In genomic region chr20:56117350-56117749, GRCh38 we compare ENCODE assay signal across 9 cellular contexts.
"Had no signal": no experiment of that assay in that cellular context is flagged by ENCODE, and none has a peak within 500 bp of the region (broad histone marks: within the 10 kb centered on the region; RNA-seq: fewer than 3 reads in every experiment).

No MANE protein-coding gene starts in this region.

- H3K4me1 ChIP-seq: HAP-1 had no signal

- DNase-seq: GM23248, GOT3, H7, HFFc6, IMR-90, KG1 had no signal

- H3K9me3 ChIP-seq: HAP-1 had no signal

- H3K36me3 ChIP-seq: HAP-1 had no signal

- H3K4me3 ChIP-seq: GM23248, HAP-1, K562 had no signal

- H3K27ac Mint-ChIP-seq: HFFc6 had no signal

- H2AFZ ChIP-seq: GM23248 had no signal

- H3K27ac ChIP-seq: GM23248 had no signal

- FAIRE-seq: K562 had no signal

- H3K9ac ChIP-seq: GM23248 had no signal

- ATAC-seq: HCT116, K562 had no signal

- H3K4me3 Mint-ChIP-seq: HFFc6 had no signal
